ENCODE assay signal across 19 cellular contexts in the genomic region with DNA sequence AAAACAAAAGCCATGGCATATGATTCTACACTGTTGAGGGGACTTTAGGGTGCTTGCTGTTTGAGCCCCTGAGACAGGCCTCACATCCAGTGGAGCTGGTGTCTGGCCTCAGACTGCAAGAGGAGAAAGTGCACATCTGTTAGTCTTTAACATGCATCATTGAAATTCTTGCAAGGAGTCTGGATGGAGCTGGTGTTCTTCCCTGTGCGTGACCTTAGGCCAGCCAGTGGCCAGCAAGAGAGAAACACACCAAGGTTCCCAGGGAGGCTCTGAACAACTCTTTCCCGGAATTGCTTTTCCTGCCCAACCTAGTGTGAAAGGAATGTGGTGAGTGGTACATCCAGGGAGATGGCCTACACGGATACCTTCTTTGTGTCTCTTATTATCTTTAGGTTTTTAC.
DNase-seq lines count a peak whose midpoint lies in the region; ATAC-seq and TF ChIP-seq lines count a peak whose summit lies in the region.
"Had no signal": no experiment of that assay in that cellular context is flagged by ENCODE, and none has a peak within 500 bp of the region (broad histone marks: within the 10 kb centered on the region; RNA-seq: fewer than 3 reads in every experiment).

No MANE protein-coding gene starts in this region.

- H3K4me2 ChIP-seq in GM23248 (ENCODE audit: unreplicated experiment) = no peak overlapping the region

- peaks cover 17% of the 10 kb centered on the region for H3K4me1 ChIP-seq in GM23248 (ENCODE audit: insufficient read depth)
- H3K4me1 ChIP-seq: suprapubic skin had no signal

- H3K9me2 ChIP-seq in GM23248 (ENCODE audit: insufficient read depth) = 0 out of 2 replicates have a peak, but pooled peaks cover 3% of the 10 kb centered on the region

- peaks cover 0 to 2% (median 0%) of the 10 kb centered on the region in 5 experiments for H3K9me3 Mint-ChIP-seq in brain
- H3K9me3 Mint-ChIP-seq: activated B cell treated with CpG ODN at 0.5 μM for 24 hours, T-cell had no signal

- H3K27ac ChIP-seq in GM23248 = 0 out of 2 replicates have a peak overlapping the region, but pooled peaks have one; percentile 27
- H3K27ac ChIP-seq: suprapubic skin had no signal

- no peaks in the 10 kb centered on the region for H3F3A ChIP-seq in GM23248 (ENCODE audit: insufficient read depth)

- no peaks in the 10 kb centered on the region for H3K79me2 ChIP-seq in GM23248 (ENCODE audit: insufficient read depth)

- H3K27me3 ChIP-seq in GM23248 (replicated peaks; ENCODE audit: insufficient read depth) = no peaks in the 10 kb centered on the region
- H3K27me3 ChIP-seq: suprapubic skin had no signal

- H3K36me3 ChIP-seq in GM23248 (ENCODE audit: low read depth) = no peaks in the 10 kb centered on the region
- H3K36me3 ChIP-seq: suprapubic skin had no signal

- H3K4me1 Mint-ChIP-seq in brain = peaks cover 35% of the 10 kb centered on the region
- H3K4me1 Mint-ChIP-seq: activated B cell treated with CpG ODN at 0.5 μM for 24 hours; CD8-positive, alpha-beta memory T cell; T-cell had no signal

- H3K9me3 ChIP-seq in GM23248 (ENCODE audit: low read depth) = no peaks in the 10 kb centered on the region
- H3K9me3 ChIP-seq: suprapubic skin had no signal

- no peaks in the 10 kb centered on the region for H3K36me3 Mint-ChIP-seq in brain
- H3K36me3 Mint-ChIP-seq: CD8-positive, alpha-beta memory T cell; natural killer cell treated with Interleukin-12 subunit alpha and Interleukin-12 subunit beta and Interleukin-15 and Interleukin-18, amount 100 ng/mL, for 72 hours; T-cell had no signal

- H3K27me3 Mint-ChIP-seq in brain = no peaks in the 10 kb centered on the region
- H3K27me3 Mint-ChIP-seq: activated B cell treated with CpG ODN at 0.5 μM for 24 hours had no signal

- ATAC-seq in HG03521 (IDR thresholded peaks at IDR 0.05; ENCODE audit: unreplicated experiment) = no peak
- ATAC-seq: natural killer cell treated with Interleukin-12 subunit alpha and Interleukin-12 subunit beta and Interleukin-15 and Interleukin-18, amount 100 ng/mL, for 72 hours; T-cell had no signal

- no peaks in the 10 kb centered on the region for H4K20me1 ChIP-seq in GM23248 (ENCODE audit: insufficient read depth)

- DNase-seq in GM23248 (peak; percentile 60), islet precursor cell (peak; percentile 79), smooth muscle cell of the brain vasculature (ENCODE audit: low read depth, low spot score) (peak; percentile 57), NCI-H2107 treated with DMSO at 0.1 percent for 48 hours (lab: John Stamatoyannopoulos, UW; ENCODE audit: unreplicated experiment) (no peak), hypothalamus (lab: John Stamatoyannopoulos, UW) (no peak)
- DNase-seq: activated B cell treated with CpG ODN at 0.5 μM for 24 hours; anterior cingulate cortex; CD8-positive, alpha-beta memory T cell; NCI-H1105 treated with DMSO at 0.1 percent for 48 hours; NCI-H2171 treated with DMSO at 0.1 percent for 48 hours; NCI-H82; stimulated activated CD4-positive, alpha-beta T cell treated with anti-CD3 and anti-CD28 coated beads, Interleukin-2, amount 100 ng/mL, for 48 hours; stimulated activated CD8-positive, alpha-beta memory T cell treated with anti-CD3 and anti-CD28 coated beads, Interleukin-4, amount 100 ng/mL, for 48 hours; T-cell had no signal

- no peak overlapping the region for H3K4me3 ChIP-seq in GM23248
- H3K4me3 ChIP-seq: lung, suprapubic skin had no signal

- in situ Hi-C loops in GM23248 (cut with MboI) = no loop called here

- no peak overlapping the region for H3K9ac ChIP-seq in GM23248

- WGBS in GM23248 (ENCODE audit: low coverage in 1 of 2, low lambda C conversion rate in 2 of 2, missing lambda C conversion rate in 2 of 2), 2 experiments = 78 to 79% methylated on average over 3 of the region's 3 CpGs

- no peak overlapping the region for H3K4me3 Mint-ChIP-seq in brain
- H3K4me3 Mint-ChIP-seq: activated B cell treated with CpG ODN at 0.5 μM for 24 hours; CD8-positive, alpha-beta memory T cell; natural killer cell treated with Interleukin-12 subunit alpha and Interleukin-12 subunit beta and Interleukin-15 and Interleukin-18, amount 100 ng/mL, for 72 hours; T-cell had no signal

- peak overlapping the region in 3 of 5 experiments; percentile 26 to 63 (median 33) for H3K27ac Mint-ChIP-seq in brain
- H3K27ac Mint-ChIP-seq: activated B cell treated with CpG ODN at 0.5 μM for 24 hours; CD8-positive, alpha-beta memory T cell; natural killer cell treated with Interleukin-12 subunit alpha and Interleukin-12 subunit beta and Interleukin-15 and Interleukin-18, amount 100 ng/mL, for 72 hours; T-cell had no signal

- TF ChIP-seq CTCF in brain (conservative IDR thresholded peaks at IDR 0.05) = no peak

- 0 out of 2 replicates have a peak overlapping the region, but pooled peaks have one; percentile 2 for H2AFZ ChIP-seq in GM23248

Comparison
In these comparisons a context has a peak if more than half of its experiments do, and no peak if none do; other contexts are left out.
1. DNase-seq: peak in GM23248 (single experiment), islet precursor cell (single experiment) and smooth muscle cell of the brain vasculature (single experiment); none in NCI-H2107 treated with DMSO at 0.1 percent for 48 hours (single experiment) and hypothalamus (0 of 51).